In the genomic region with DNA sequence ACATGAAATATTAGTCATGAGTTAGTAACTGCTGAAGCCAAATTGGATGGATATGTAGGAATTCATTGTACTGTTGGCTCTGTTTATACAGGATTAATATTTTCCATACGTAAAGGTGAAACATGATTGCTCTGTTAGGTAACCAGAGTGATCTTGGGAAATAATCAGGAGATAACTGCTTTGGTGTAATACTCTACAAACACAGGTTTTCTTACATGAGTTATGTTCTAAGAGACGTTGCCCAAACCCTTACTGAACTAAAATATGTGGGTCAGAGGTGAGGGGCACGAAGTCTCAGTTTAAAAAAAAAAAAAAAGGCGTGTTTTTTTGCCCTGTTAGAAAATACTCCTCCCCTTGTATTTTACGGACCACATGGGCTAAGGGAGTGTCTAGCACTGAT, we compare ENCODE assay signal across 21 cellular contexts. TPM values are rescaled to one million over a fixed set of nuclear protein-coding genes. Genes with fewer than 3 reads are reported as not detected.
DNase-seq lines count a peak whose midpoint lies in the region; ATAC-seq and TF ChIP-seq lines count a peak whose summit lies in the region.
"Had no signal": no experiment of that assay in that cellular context is flagged by ENCODE, and none has a peak within 500 bp of the region (broad histone marks: within the 10 kb centered on the region; RNA-seq: fewer than 3 reads in every experiment).

No MANE protein-coding gene starts in this region.

- no peak overlapping the region for H3K4me3 ChIP-seq in CD4-positive, CD25-positive, alpha-beta regulatory T cell (ENCODE audit: low read depth, low read length)
- H3K4me3 ChIP-seq in CD8-positive, alpha-beta T cell (ENCODE audit: low read depth, low read length), result no peak overlapping the region
- H3K4me3 ChIP-seq in liver (ENCODE audit: low read depth in 1 of 3, low read length in 3 of 3), result no peak overlapping the region
- H3K4me3 ChIP-seq: BLaER1 treated with 17β-estradiol and CSF1 and Interleukin-3, amounts not matched to agents 10 nM and 100 nM; coronary artery; GM23338 had no signal

- H3K27ac Mint-ChIP-seq in CD4-positive, CD25-positive, alpha-beta regulatory T cell, result peak overlapping the region; percentile 2 to 36 (median 6)
- H3K27ac Mint-ChIP-seq in CD8-positive, alpha-beta T cell, result peak overlapping the region; percentile 53
- H3K27ac Mint-ChIP-seq in activated T-helper 17 cell treated with anti-CD3 and anti-CD28 coated beads, Interleukin-2, amount 50 U/mL, for 72 hours, result peak overlapping the region; percentile 50
- H3K27ac Mint-ChIP-seq in activated CD4-positive, alpha-beta T cell treated with anti-CD3 and anti-CD28 coated beads for 36 hours, result no peak overlapping the region
- H3K27ac Mint-ChIP-seq: activated T-helper 1 cell treated with anti-CD3 and anti-CD28 coated beads, Interleukin-12 subunit alpha, Interleukin-12 subunit beta, Interleukin-2, Interleukin-4 antibody, amounts not matched to agents 30 ng/mL and 10 ng/mL and 1 ng/mL, durations not matched to agents 14 hours and 24 hours and 36 hours; GM23338; stimulated activated naive B cell treated with anti-CD40 and anti-IgM and Interleukin-4, amounts not matched to agents 10 μg/mL and 1 μg/mL and 100 μg/mL, for 72 hours; T-helper 2 cell treated with Interferon-gamma antibody and Interleukin-4, amounts not matched to agents 5 μg/mL and 100 μg/mL, for 36 hours had no signal

- peak overlapping the region in 1 of 4 donors; percentile 37 for H3K4me3 Mint-ChIP-seq in CD4-positive, CD25-positive, alpha-beta regulatory T cell
- H3K4me3 Mint-ChIP-seq in CD8-positive, alpha-beta T cell, result no peak overlapping the region
- peak overlapping the region; percentile 99 for H3K4me3 Mint-ChIP-seq in activated T-helper 17 cell treated with anti-CD3 and anti-CD28 coated beads, Interleukin-2, amount 50 U/mL, for 72 hours
- no peak overlapping the region for H3K4me3 Mint-ChIP-seq in activated CD4-positive, alpha-beta T cell treated with anti-CD3 and anti-CD28 coated beads for 36 hours
- H3K4me3 Mint-ChIP-seq: activated T-helper 1 cell treated with anti-CD3 and anti-CD28 coated beads, Interleukin-12 subunit alpha, Interleukin-12 subunit beta, Interleukin-2, Interleukin-4 antibody, amounts not matched to agents 30 ng/mL and 10 ng/mL and 1 ng/mL, durations not matched to agents 14 hours and 24 hours and 36 hours; GM23338; stimulated activated naive B cell treated with anti-CD40 and anti-IgM and Interleukin-4, amounts not matched to agents 10 μg/mL and 1 μg/mL and 100 μg/mL, for 72 hours; T-helper 2 cell treated with Interferon-gamma antibody and Interleukin-4, amounts not matched to agents 5 μg/mL and 100 μg/mL, for 36 hours had no signal

- H3K9ac ChIP-seq in liver (ENCODE audit: low read depth in 1 of 2, low read length in 2 of 2), result no peak overlapping the region
- H3K9ac ChIP-seq: BLaER1 treated with 17β-estradiol and CSF1 and Interleukin-3, amounts not matched to agents 10 nM and 100 nM had no signal

- no peaks in the 10 kb centered on the region for H3K27me3 ChIP-seq in CD4-positive, CD25-positive, alpha-beta regulatory T cell (ENCODE audit: control insufficient read depth, insufficient read depth, low read length)
- no peaks in the 10 kb centered on the region for H3K27me3 ChIP-seq in CD8-positive, alpha-beta T cell (ENCODE audit: insufficient read depth, low read length)
- H3K27me3 ChIP-seq in liver (ENCODE audit: control insufficient read depth in 4 of 4, insufficient read depth in 4 of 4, low read length in 3 of 4), result no peaks in the 10 kb centered on the region
- H3K27me3 ChIP-seq: BLaER1 treated with 17β-estradiol and CSF1 and Interleukin-3, amounts not matched to agents 10 nM and 100 nM had no signal

- POLR2A ChIA-PET in CD8-positive, alpha-beta T cell (lab: Charles Lee), result no interaction called here
- POLR2A ChIA-PET in activated CD4-positive, alpha-beta T cell treated with anti-CD3 and anti-CD28 coated beads for 36 hours (lab: Charles Lee), result no interaction called here

- no peak for ATAC-seq in CD4-positive, CD25-positive, alpha-beta regulatory T cell (ENCODE audit: low read depth in 2 of 2)
- ATAC-seq in CD8-positive, alpha-beta T cell, result no peak
- ATAC-seq in activated T-helper 17 cell treated with anti-CD3 and anti-CD28 coated beads, Interleukin-2, amount 50 U/mL, for 72 hours (replicated peaks), result no peak
- no peak for ATAC-seq in GM19035 (IDR thresholded peaks at IDR 0.05; ENCODE audit: unreplicated experiment)
- ATAC-seq in activated CD4-positive, CD25-positive, alpha-beta regulatory T cell treated with anti-CD3 and anti-CD28 coated beads, Interleukin-2, amount 50 U/mL, for 24 hours, result no peak
- no peak for ATAC-seq in activated CD4-positive, alpha-beta T cell treated with anti-CD3 and anti-CD28 coated beads for 36 hours
- ATAC-seq: GM23338; stimulated activated naive B cell treated with anti-CD40 and anti-IgM and Interleukin-4, amounts not matched to agents 10 μg/mL and 1 μg/mL and 100 μg/mL, for 72 hours had no signal

- peaks cover 57% of the 10 kb centered on the region for H3K36me3 Mint-ChIP-seq in CD4-positive, CD25-positive, alpha-beta regulatory T cell
- peaks cover 89% of the 10 kb centered on the region for H3K36me3 Mint-ChIP-seq in CD8-positive, alpha-beta T cell
- peaks cover 100% of the 10 kb centered on the region for H3K36me3 Mint-ChIP-seq in activated T-helper 17 cell treated with anti-CD3 and anti-CD28 coated beads, Interleukin-2, amount 50 U/mL, for 72 hours (ENCODE audit: low read depth)
- peaks cover 78% of the 10 kb centered on the region for H3K36me3 Mint-ChIP-seq in activated CD4-positive, alpha-beta T cell treated with anti-CD3 and anti-CD28 coated beads for 36 hours (ENCODE audit: low read depth)

- H3K27me3 Mint-ChIP-seq in CD4-positive, CD25-positive, alpha-beta regulatory T cell, result no peaks in the 10 kb centered on the region
- no peaks in the 10 kb centered on the region for H3K27me3 Mint-ChIP-seq in CD8-positive, alpha-beta T cell (ENCODE audit: low read depth)
- H3K27me3 Mint-ChIP-seq in activated T-helper 17 cell treated with anti-CD3 and anti-CD28 coated beads, Interleukin-2, amount 50 U/mL, for 72 hours, result no peaks in the 10 kb centered on the region
- H3K27me3 Mint-ChIP-seq in activated CD4-positive, alpha-beta T cell treated with anti-CD3 and anti-CD28 coated beads for 36 hours, result no peaks in the 10 kb centered on the region
- H3K27me3 Mint-ChIP-seq: stimulated activated naive B cell treated with anti-CD40 and anti-IgM and Interleukin-4, amounts not matched to agents 10 μg/mL and 1 μg/mL and 100 μg/mL, for 72 hours had no signal

- intact Hi-C loops in CD8-positive, alpha-beta T cell (cut with DNase I, micrococcal nuclease), result no loop called here
- intact Hi-C loops in activated CD4-positive, alpha-beta T cell treated with anti-CD3 and anti-CD28 coated beads for 36 hours (cut with DNase I, micrococcal nuclease), result no loop called here

- 37% methylated on average over 5 of the region's 5 CpGs for WGBS in liver

- CTCF ChIA-PET in CD8-positive, alpha-beta T cell (lab: Charles Lee), result no interaction called here
- CTCF ChIA-PET in activated CD4-positive, alpha-beta T cell treated with anti-CD3 and anti-CD28 coated beads for 36 hours (lab: Charles Lee), result interaction anchor here (0.6 kb wide), 1 partner anchor 507 kb away, joined by 3 read pairs; a partner anchor contains a TSS

- no peak for TF ChIP-seq RAD21 in liver (IDR thresholded peaks at IDR 0.05)

- H3K9me3 Mint-ChIP-seq in CD4-positive, CD25-positive, alpha-beta regulatory T cell, result no peaks in the 10 kb centered on the region
- H3K9me3 Mint-ChIP-seq in CD8-positive, alpha-beta T cell, result no peaks in the 10 kb centered on the region
- H3K9me3 Mint-ChIP-seq in activated T-helper 17 cell treated with anti-CD3 and anti-CD28 coated beads, Interleukin-2, amount 50 U/mL, for 72 hours, result no peaks in the 10 kb centered on the region
- no peaks in the 10 kb centered on the region for H3K9me3 Mint-ChIP-seq in activated CD4-positive, alpha-beta T cell treated with anti-CD3 and anti-CD28 coated beads for 36 hours (ENCODE audit: low read depth)
- H3K9me3 Mint-ChIP-seq: activated T-helper 1 cell treated with anti-CD3 and anti-CD28 coated beads, Interleukin-12 subunit alpha, Interleukin-12 subunit beta, Interleukin-2, Interleukin-4 antibody, amounts not matched to agents 30 ng/mL and 10 ng/mL and 1 ng/mL, durations not matched to agents 14 hours and 24 hours and 36 hours; GM23338; stimulated activated naive B cell treated with anti-CD40 and anti-IgM and Interleukin-4, amounts not matched to agents 10 μg/mL and 1 μg/mL and 100 μg/mL, for 72 hours; T-helper 2 cell treated with Interferon-gamma antibody and Interleukin-4, amounts not matched to agents 5 μg/mL and 100 μg/mL, for 36 hours had no signal

- H3K36me3 ChIP-seq in CD4-positive, CD25-positive, alpha-beta regulatory T cell (ENCODE audit: control insufficient read depth, insufficient read depth, low read length), result peaks cover 95% of the 10 kb centered on the region
- peaks cover 71% of the 10 kb centered on the region for H3K36me3 ChIP-seq in CD8-positive, alpha-beta T cell (ENCODE audit: insufficient read depth, low read length)
- peaks cover 7 to 71% (median 65%) of the 10 kb centered on the region in 4 donors for H3K36me3 ChIP-seq in liver (ENCODE audit: control insufficient read depth in 4 of 4, insufficient read depth in 3 of 4, low read depth in 1 of 4, low read length in 3 of 4)

- H3K9me3 ChIP-seq in CD4-positive, CD25-positive, alpha-beta regulatory T cell (ENCODE audit: control insufficient read depth in 2 of 2, low read length in 2 of 2), result no peaks in the 10 kb centered on the region
- H3K9me3 ChIP-seq in CD8-positive, alpha-beta T cell (ENCODE audit: low read length), result no peaks in the 10 kb centered on the region
- no peaks in the 10 kb centered on the region for H3K9me3 ChIP-seq in liver (ENCODE audit: control insufficient read depth in 4 of 4, low read length in 3 of 4)
- H3K9me3 ChIP-seq: BLaER1 treated with 17β-estradiol and CSF1 and Interleukin-3, amounts not matched to agents 10 nM and 100 nM had no signal

- no peak for TF ChIP-seq CTCF in CD8-positive, alpha-beta T cell (IDR thresholded peaks at IDR 0.05)
- TF ChIP-seq CTCF in liver (IDR thresholded peaks at IDR 0.05; ENCODE audit: low read depth, low read length, missing input control), result no peak

- peaks cover 34% of the 10 kb centered on the region for H3K4me1 ChIP-seq in CD4-positive, CD25-positive, alpha-beta regulatory T cell (ENCODE audit: control insufficient read depth, insufficient read depth, low read length, poor library complexity, severe bottlenecking)
- H3K4me1 ChIP-seq in CD8-positive, alpha-beta T cell (ENCODE audit: insufficient read depth, low read length), result peaks cover 36% of the 10 kb centered on the region
- H3K4me1 ChIP-seq in liver (ENCODE audit: control insufficient read depth in 4 of 4, insufficient read depth in 4 of 4, low read length in 3 of 4), result peaks cover 8 to 34% (median 32%) of the 10 kb centered on the region in 4 donors

- no peak for DNase-seq in CD4-positive, CD25-positive, alpha-beta regulatory T cell
- DNase-seq in CD8-positive, alpha-beta T cell, result no peak
- no peak for DNase-seq in Kasumi-1 (lab: John Stamatoyannopoulos, UW)
- no peak for DNase-seq in activated CD4-positive, alpha-beta T cell treated with anti-CD3 and anti-CD28 coated beads for 36 hours
- DNase-seq: effector memory CD4-positive, alpha-beta T cell; erythroblast; NCI-H1092; NCI-H1694; NCI-H446 treated with DMSO at 0.1 percent for 48 hours; NCI-H82; SIG-M5; stimulated activated naive B cell treated with anti-CD40 and anti-IgM and Interleukin-4, amounts not matched to agents 10 μg/mL and 1 μg/mL and 100 μg/mL, for 72 hours had no signal

- H3K4me1 Mint-ChIP-seq in CD4-positive, CD25-positive, alpha-beta regulatory T cell, result peaks cover 47 to 48% (median 48%) of the 10 kb centered on the region in 4 donors
- peaks cover 52% of the 10 kb centered on the region for H3K4me1 Mint-ChIP-seq in CD8-positive, alpha-beta T cell (ENCODE audit: low read depth)
- H3K4me1 Mint-ChIP-seq in activated T-helper 17 cell treated with anti-CD3 and anti-CD28 coated beads, Interleukin-2, amount 50 U/mL, for 72 hours, result peaks cover 48% of the 10 kb centered on the region
- peaks cover 49% of the 10 kb centered on the region for H3K4me1 Mint-ChIP-seq in activated CD4-positive, alpha-beta T cell treated with anti-CD3 and anti-CD28 coated beads for 36 hours

- H3K27ac ChIP-seq in CD4-positive, CD25-positive, alpha-beta regulatory T cell (ENCODE audit: insufficient read depth, low read length, poor library complexity, severe bottlenecking), result no peak overlapping the region
- no peak overlapping the region for H3K27ac ChIP-seq in CD8-positive, alpha-beta T cell (ENCODE audit: low read depth, low read length)
- no peak overlapping the region for H3K27ac ChIP-seq in liver (ENCODE audit: low read depth in 1 of 2, low read length in 2 of 2)
- H3K27ac ChIP-seq: BLaER1 treated with 17β-estradiol and CSF1 and Interleukin-3, amounts not matched to agents 10 nM and 100 nM; coronary artery had no signal

RNA-seq across cellular contexts. Expression of a gene that starts 7.8 kb away (rescaled TPM):
- 214 TPM for total RNA-seq in CD4-positive, CD25-positive, alpha-beta regulatory T cell
- polyA plus RNA-seq in CD4-positive, CD25-positive, alpha-beta regulatory T cell, result 100 to 1,000 TPM in 2 of 4 donors, 10 to 100 TPM in 2; 82.4 to 106 (median 99.1) TPM
- total RNA-seq in CD8-positive, alpha-beta T cell, result 100 to 1,000 TPM; 170 to 172 TPM
- 100 to 1,000 TPM; 132 to 220 TPM for total RNA-seq in activated T-helper 17 cell treated with anti-CD3 and anti-CD28 coated beads, Interleukin-2, amount 50 U/mL, for 72 hours
- total RNA-seq in liver, result 10 to 100 TPM; 60.9 to 96.6 TPM
- 10 to 100 TPM; 72.3 to 74.6 TPM for polyA plus RNA-seq in liver
- total RNA-seq in activated CD4-positive, alpha-beta T cell treated with anti-CD3 and anti-CD28 coated beads for 36 hours, result 100 to 1,000 TPM; 198 to 266 TPM

RNA-seq across cellular contexts. Expression of a gene that starts 31.4 kb away (rescaled TPM):
- total RNA-seq in CD4-positive, CD25-positive, alpha-beta regulatory T cell, result 27.5 TPM
- 10 to 100 TPM; 28.1 to 42.3 (median 29.7) TPM for polyA plus RNA-seq in CD4-positive, CD25-positive, alpha-beta regulatory T cell
- 10 to 100 TPM; 22.3 to 25.1 TPM for total RNA-seq in CD8-positive, alpha-beta T cell
- total RNA-seq in activated T-helper 17 cell treated with anti-CD3 and anti-CD28 coated beads, Interleukin-2, amount 50 U/mL, for 72 hours, result 10 to 100 TPM; 38.8 to 50.4 TPM
- total RNA-seq in liver, result 10 to 100 TPM; 13.6 to 16.3 TPM
- 10 to 100 TPM; 14.2 to 17.4 TPM for polyA plus RNA-seq in liver
- total RNA-seq in activated CD4-positive, alpha-beta T cell treated with anti-CD3 and anti-CD28 coated beads for 36 hours, result 10 to 100 TPM; 49.4 to 49.7 TPM

RNA-seq across cellular contexts. Expression of a gene that starts 43.6 kb away (rescaled TPM):
- total RNA-seq in CD4-positive, CD25-positive, alpha-beta regulatory T cell, result 22.7 TPM
- 10 to 100 TPM; 23.7 to 27.9 (median 24.9) TPM for polyA plus RNA-seq in CD4-positive, CD25-positive, alpha-beta regulatory T cell
- total RNA-seq in CD8-positive, alpha-beta T cell, result 10 to 100 TPM; 29.2 to 30.0 TPM
- 10 to 100 TPM; 24.2 to 30.9 TPM for total RNA-seq in activated T-helper 17 cell treated with anti-CD3 and anti-CD28 coated beads, Interleukin-2, amount 50 U/mL, for 72 hours
- 10 to 100 TPM; 12.3 to 14.2 TPM for total RNA-seq in liver
- polyA plus RNA-seq in liver, result 1 to 10 TPM; 5.3 to 6.7 TPM
- total RNA-seq in activated CD4-positive, alpha-beta T cell treated with anti-CD3 and anti-CD28 coated beads for 36 hours, result 10 to 100 TPM; 23.2 to 29.6 TPM
